16 cellular contexts compared by ENCODE assay signal in genomic region chr10:68155615-68156205, GRCh38. TPM values are rescaled to one million over a fixed set of nuclear protein-coding genes. Genes with fewer than 3 reads are reported as not detected.
A peak's percentile ranks its signal among the peaks of the same experiment; 100 is the strongest.
DNase-seq lines count a peak whose midpoint lies in the region; ATAC-seq, FAIRE-seq and TF ChIP-seq lines count a peak whose summit lies in the region.
"Had no signal": no experiment of that assay in that cellular context is flagged by ENCODE, and none has a peak within 500 bp of the region (broad histone marks: within the 10 kb centered on the region; RNA-seq: fewer than 3 reads in every experiment).

No MANE protein-coding gene starts in this region.

- H3K4me1 ChIP-seq in astrocyte (ENCODE audit: insufficient read depth, low read length), result peaks cover 26% of the 10 kb centered on the region
- H3K4me1 ChIP-seq in upper lobe of left lung, result peaks cover 6 to 12% (median 8%) of the 10 kb centered on the region in 4 donors

- H3K36me3 ChIP-seq in astrocyte (ENCODE audit: insufficient read depth, low read length), result no peaks in the 10 kb centered on the region
- H3K36me3 ChIP-seq in upper lobe of left lung, result no peaks in the 10 kb centered on the region

- no peak overlapping the region for H3K4me3 ChIP-seq in AG10803 (ENCODE audit: low read length)
- no peak overlapping the region for H3K4me3 ChIP-seq in astrocyte (ENCODE audit: insufficient read depth, low read depth, low read length)
- no peak overlapping the region for H3K4me3 ChIP-seq in upper lobe of left lung

- no peaks in the 10 kb centered on the region for H3K27me3 Mint-ChIP-seq in astrocyte (ENCODE audit: low read depth, unreplicated experiment)
- H3K27me3 Mint-ChIP-seq: activated CD4-positive, alpha-beta memory T cell treated with anti-CD3 and anti-CD28 coated beads, Interleukin-2, amount 10 ng/mL, durations not matched to agents 7 days and 5 days; activated naive CD8-positive, alpha-beta T cell treated with anti-CD3 and anti-CD28 coated beads, Interleukin-2, amount 10 ng/mL, durations not matched to agents 7 days and 5 days; brain; progenitor cell of endocrine pancreas had no signal

- H3K9me3 ChIP-seq in astrocyte (ENCODE audit: insufficient read depth, low read depth, low read length), result no peaks in the 10 kb centered on the region
- H3K9me3 ChIP-seq in upper lobe of left lung, result no peaks in the 10 kb centered on the region

- no peak for FAIRE-seq in astrocyte (lab: Jason Lieb, UNC)

- no peaks in the 10 kb centered on the region for H4K20me1 ChIP-seq in astrocyte (ENCODE audit: insufficient read depth, low read length)

- no peak for TF ChIP-seq POLR2A in upper lobe of left lung (IDR thresholded peaks at IDR 0.05)

- 50 to 80% methylated on average over 2 of the region's 2 CpGs for WGBS in upper lobe of left lung, 2 donors

- DNase-seq in AG10803 (ENCODE audit: low read depth) (peak; percentile 85), HCEC 1CT (peak; percentile 29), astrocyte (ENCODE audit: low read depth) (peak; percentile 42), kidney tubule cell (ENCODE audit: low spot score) (peak; percentile 39), upper lobe of left lung (no peak), OCI-M1 (lab: John Stamatoyannopoulos, UW) (no peak)
- DNase-seq: activated naive CD8-positive, alpha-beta T cell treated with anti-CD3 and anti-CD28 coated beads, Interleukin-2, amount 10 ng/mL, durations not matched to agents 7 days and 5 days; NCI-H1417 treated with DMSO at 0.1 percent for 48 hours; NCI-H446 treated with DMSO at 0.1 percent for 48 hours; SHP77 treated with DMSO at 0.1 percent for 48 hours had no signal

- H3K9me3 Mint-ChIP-seq in astrocyte (ENCODE audit: unreplicated experiment), result no peaks in the 10 kb centered on the region
- H3K9me3 Mint-ChIP-seq: activated CD4-positive, alpha-beta memory T cell treated with anti-CD3 and anti-CD28 coated beads, Interleukin-2, amount 10 ng/mL, durations not matched to agents 7 days and 5 days; activated naive CD8-positive, alpha-beta T cell treated with anti-CD3 and anti-CD28 coated beads, Interleukin-2, amount 10 ng/mL, durations not matched to agents 7 days and 5 days; brain had no signal

- H3K27me3 ChIP-seq in astrocyte (ENCODE audit: insufficient read depth, low read length) (no peaks in the 10 kb centered on the region), upper lobe of left lung (no peaks in the 10 kb centered on the region)

- TF ChIP-seq EP300 in upper lobe of left lung (IDR thresholded peaks at IDR 0.05), result no peak

- no peak overlapping the region for H3K4me2 ChIP-seq in astrocyte (ENCODE audit: low read length)

- H3K36me3 Mint-ChIP-seq in astrocyte (ENCODE audit: low read depth, unreplicated experiment), result no peaks in the 10 kb centered on the region
- H3K36me3 Mint-ChIP-seq: activated naive CD8-positive, alpha-beta T cell treated with anti-CD3 and anti-CD28 coated beads, Interleukin-2, amount 10 ng/mL, durations not matched to agents 7 days and 5 days; brain had no signal

- no peak overlapping the region for H3K27ac Mint-ChIP-seq in astrocyte (ENCODE audit: unreplicated experiment)
- H3K27ac Mint-ChIP-seq: activated CD4-positive, alpha-beta memory T cell treated with anti-CD3 and anti-CD28 coated beads, Interleukin-2, amount 10 ng/mL, durations not matched to agents 7 days and 5 days; activated naive CD8-positive, alpha-beta T cell treated with anti-CD3 and anti-CD28 coated beads, Interleukin-2, amount 10 ng/mL, durations not matched to agents 7 days and 5 days; progenitor cell of endocrine pancreas had no signal

- no peak overlapping the region for H3K9ac ChIP-seq in astrocyte (ENCODE audit: low read length)

- H3K79me2 ChIP-seq in astrocyte (ENCODE audit: insufficient read depth, low read length), result no peaks in the 10 kb centered on the region

- ATAC-seq in HG02798 (IDR thresholded peaks at IDR 0.05; ENCODE audit: poor library complexity, unreplicated experiment) (no peak), upper lobe of left lung (ENCODE audit: low FRiP score in 2 of 2) (no peak), HG03095 (IDR thresholded peaks at IDR 0.05; ENCODE audit: unreplicated experiment) (no peak)

- no peak overlapping the region for H2AFZ ChIP-seq in astrocyte (ENCODE audit: low read depth, low read length)

- no peak overlapping the region for H3K4me3 Mint-ChIP-seq in astrocyte (ENCODE audit: unreplicated experiment)
- H3K4me3 Mint-ChIP-seq: activated CD4-positive, alpha-beta memory T cell treated with anti-CD3 and anti-CD28 coated beads, Interleukin-2, amount 10 ng/mL, durations not matched to agents 7 days and 5 days; activated naive CD8-positive, alpha-beta T cell treated with anti-CD3 and anti-CD28 coated beads, Interleukin-2, amount 10 ng/mL, durations not matched to agents 7 days and 5 days had no signal

- peaks cover 18% of the 10 kb centered on the region for H3K4me1 Mint-ChIP-seq in astrocyte (ENCODE audit: low read depth, unreplicated experiment)

- no peak overlapping the region for H3K27ac ChIP-seq in astrocyte (ENCODE audit: low read depth, low read length)
- no peak overlapping the region for H3K27ac ChIP-seq in upper lobe of left lung
- H3K27ac ChIP-seq: C4-2B had no signal

- no peak for TF ChIP-seq CTCF in AG10803 (conservative IDR thresholded peaks at IDR 0.05; ENCODE audit: low read length)
- no peak for TF ChIP-seq CTCF in astrocyte (IDR thresholded peaks at IDR 0.05; ENCODE audit: insufficient read depth, low read depth, low read length)
- no peak for TF ChIP-seq CTCF in upper lobe of left lung (IDR thresholded peaks at IDR 0.05)

RNA-seq across cellular contexts. Expression of gene MYPN, which starts 46.4 kb away (rescaled TPM):
- 0.11 and 0.14 TPM in 2 replicates for total RNA-seq in astrocyte
- not detected for total RNA-seq in upper lobe of left lung
- total RNA-seq: activated CD4-positive, alpha-beta memory T cell treated with anti-CD3 and anti-CD28 coated beads, Interleukin-2, amount 10 ng/mL, durations not matched to agents 7 days and 5 days; activated naive CD8-positive, alpha-beta T cell treated with anti-CD3 and anti-CD28 coated beads, Interleukin-2, amount 10 ng/mL, durations not matched to agents 7 days and 5 days had no signal

Comparison
In these comparisons a context has a peak if more than half of its experiments do, and no peak if none do; other contexts are left out.
1. DNase-seq: peak in AG10803 (single experiment), HCEC 1CT (single experiment), astrocyte (single experiment) and kidney tubule cell (single experiment); none in upper lobe of left lung (0 of 2) and OCI-M1 (single experiment).